ENCODE assay signal across 8 cellular contexts in genomic region chr5:145946112-145946861, GRCh38. TPM values are rescaled to one million over a fixed set of nuclear protein-coding genes. Genes with fewer than 3 reads are reported as not detected.
DNase-seq lines count a peak whose midpoint lies in the region; ATAC-seq and TF ChIP-seq lines count a peak whose summit lies in the region.

No MANE protein-coding gene starts in this region.

- H2BK20ac ChIP-seq in IMR-90 (ENCODE audit: low read depth, low read length), result peak overlapping the region; percentile 70

- peak overlapping the region; percentile 81; the same call in 2 of the 3 replicates for H2BK15ac ChIP-seq in IMR-90 (ENCODE audit: low read depth, low read length)

- TF ChIP-seq POLR2A in IMR-90 (IDR thresholded peaks at IDR 0.05; ENCODE audit: low read depth, low read length), result no peak

- H2BK120ac ChIP-seq in IMR-90 (ENCODE audit: low read depth, low read length), result peak overlapping the region; percentile 72

- peak overlapping the region; percentile 39 for H2BK5ac ChIP-seq in IMR-90 (ENCODE audit: low read depth, low read length, poor library complexity, severe bottlenecking)

- H4K8ac ChIP-seq in IMR-90 (ENCODE audit: low read depth in 2 of 2, low read length in 2 of 2), result peak overlapping the region; percentile 14 to 64; a peak in 2 of 4 replicates

- H2AK5ac ChIP-seq in IMR-90 (ENCODE audit: low read depth, low read length), result peak overlapping the region; percentile 76; the same call in 1 of the 2 replicates

- H3K27ac ChIP-seq in IMR-90 (ENCODE audit: insufficient read depth, low read length), result no peak overlapping the region; the same call in 1 of the 2 replicates
- H3K27ac ChIP-seq in naive thymus-derived CD4-positive, alpha-beta T cell (ENCODE audit: low read depth, low read length), result no peak overlapping the region

- TF ChIP-seq RAD21 in IMR-90 (IDR thresholded peaks at IDR 0.05; ENCODE audit: low read length), result no peak

- peaks cover 3% of the 10 kb centered on the region; the same call in 1 of the 2 replicates for H3K4me1 ChIP-seq in IMR-90 (ENCODE audit: control insufficient read depth, insufficient read depth, low read length)
- no peaks in the 10 kb centered on the region for H3K4me1 ChIP-seq in naive thymus-derived CD4-positive, alpha-beta T cell (ENCODE audit: control insufficient read depth in 2 of 2, insufficient read depth in 2 of 2, low read length in 2 of 2)

- CTCF ChIA-PET in IMR-90 (lab: Yijun Ruan, JAX), result interaction anchor here (0.7 to 1.1 kb wide), 2 partner anchors 10 to 95 kb away, joined by 4 read pairs; no protein-coding TSS in a partner anchor
- CTCF ChIA-PET in naive thymus-derived CD4-positive, alpha-beta T cell (lab: Charles Lee), result no interaction called here

- WGBS in IMR-90 (ENCODE audit: extremely low coverage in 2 of 2, insufficient read length in 1 of 2), 2 experiments, result no CpG with 5 or more reads among the region's 4 CpGs

- H2AFZ ChIP-seq in IMR-90 (replicated peaks; ENCODE audit: low read length, poor library complexity), result no peak overlapping the region

- peaks cover 12% of the 10 kb centered on the region for H3K27me3 ChIP-seq in IMR-90 (ENCODE audit: control insufficient read depth, insufficient read depth, low read length)
- no peaks in the 10 kb centered on the region for H3K27me3 ChIP-seq in naive thymus-derived CD4-positive, alpha-beta T cell (ENCODE audit: control insufficient read depth in 2 of 2, insufficient read depth in 2 of 2, low read length in 2 of 2)

- no peak overlapping the region for H2AK9ac ChIP-seq in IMR-90 (replicated peaks; ENCODE audit: low read depth, low read length, poor library complexity)

- H3K4me2 ChIP-seq in IMR-90 (ENCODE audit: low read depth, low read length), result peak overlapping the region; percentile 8; the same call in 1 of the 2 replicates

- in situ Hi-C loops in IMR-90 (cut with MboI; ENCODE audit: low sequenced_read_pairs) (no loop called here), astrocyte of the spinal cord (cut with HindIII; ENCODE audit: low sequenced_read_pairs) (no loop called here)

- peaks cover 7 to 34% (median 18%) of the 10 kb centered on the region in 5 donors for H3K27me3 Mint-ChIP-seq in naive thymus-derived CD4-positive, alpha-beta T cell

- no TSS peak for BruUV-seq in IMR-90 (replicated peaks; lab: Mats Ljungman, UMichigan)

- H3K9me1 ChIP-seq in IMR-90 (ENCODE audit: insufficient read depth, low read length), result peaks cover 10% of the 10 kb centered on the region

- no peaks in the 10 kb centered on the region for H3K79me1 ChIP-seq in IMR-90 (ENCODE audit: low read depth in 1 of 2, low read length in 2 of 2)

- H4K5ac ChIP-seq in IMR-90 (ENCODE audit: low read depth, low read length), result peak overlapping the region; percentile 8; the same call in 1 of the 2 replicates

- peaks cover 0 to 3% (median 0%) of the 10 kb centered on the region in 5 donors for H3K36me3 Mint-ChIP-seq in naive thymus-derived CD4-positive, alpha-beta T cell

- H3K14ac ChIP-seq in IMR-90 (replicated peaks; ENCODE audit: low read depth, low read length), result peak overlapping the region; percentile 40; the same call in 1 of the 2 replicates

- H3K27ac Mint-ChIP-seq in naive thymus-derived CD4-positive, alpha-beta T cell, result no peak overlapping the region

- H4K20me1 ChIP-seq in IMR-90 (ENCODE audit: insufficient read depth, low read length), result no peaks in the 10 kb centered on the region

- peak; percentile 76 for DNase-seq in GM04503 (ENCODE audit: low read depth)
- peak; percentile 84 for DNase-seq in IMR-90
- DNase-seq in astrocyte of the spinal cord (ENCODE audit: low read depth, low spot score), result peak; percentile 76
- DNase-seq in naive thymus-derived CD4-positive, alpha-beta T cell, result no peak
- no peak for DNase-seq in NCI-H82 (lab: John Stamatoyannopoulos, UW)
- no peak for DNase-seq in NCI-H2029 treated with DMSO at 0.1 percent for 48 hours (lab: John Stamatoyannopoulos, UW)
- DNase-seq in COLO668 (lab: John Stamatoyannopoulos, UW; ENCODE audit: unreplicated experiment), result no peak

- H3K18ac ChIP-seq in IMR-90 (ENCODE audit: low read depth, low read length), result peak overlapping the region; percentile 0; the same call in 1 of the 2 replicates

- H4K91ac ChIP-seq in IMR-90 (ENCODE audit: insufficient read depth, low read depth, low read length), result peak overlapping the region; percentile 75

- H3K56ac ChIP-seq in IMR-90 (ENCODE audit: extremely low read depth, insufficient read depth, low read length), result no peak overlapping the region

- dilution Hi-C loops in IMR-90 (cut with HindIII; ENCODE audit: low sequenced_read_pairs, unreplicated experiment), result no loop called here

- H3K36me3 ChIP-seq in IMR-90 (ENCODE audit: control insufficient read depth, insufficient read depth, low read length), result no peaks in the 10 kb centered on the region
- H3K36me3 ChIP-seq in naive thymus-derived CD4-positive, alpha-beta T cell (ENCODE audit: control insufficient read depth in 2 of 3, insufficient read depth in 3 of 3, low read length in 3 of 3), result no peaks in the 10 kb centered on the region

- ATAC-seq in GM21717 (IDR thresholded peaks at IDR 0.05; ENCODE audit: unreplicated experiment) (peak; percentile 93), IMR-90 (ENCODE audit: low read depth) (peak; percentile 75)
- ATAC-seq in naive thymus-derived CD4-positive, alpha-beta T cell, result peak; percentile 74

- H3K23ac ChIP-seq in IMR-90 (ENCODE audit: low read depth, low read length), result peak overlapping the region; percentile 21; the same call in 1 of the 2 replicates

- no peaks in the 10 kb centered on the region for H3K9me3 Mint-ChIP-seq in naive thymus-derived CD4-positive, alpha-beta T cell

- H3K9ac ChIP-seq in IMR-90 (ENCODE audit: low read depth, low read length), result no peak overlapping the region

- intact Hi-C loops in IMR-90 (cut with micrococcal nuclease), result no loop called here
- intact Hi-C loops in naive thymus-derived CD4-positive, alpha-beta T cell (cut with micrococcal nuclease), result no loop called here

- no peak for TF ChIP-seq CTCF in IMR-90 (conservative IDR thresholded peaks at IDR 0.05; ENCODE audit: low read depth, low read length)
- TF ChIP-seq CTCF in astrocyte of the spinal cord (IDR thresholded peaks at IDR 0.05; ENCODE audit: low read depth, low read length), result no peak

- H3K4me3 ChIP-seq in IMR-90 (ENCODE audit: insufficient read depth, low read depth, low read length) (no peak overlapping the region), astrocyte of the spinal cord (ENCODE audit: low read depth, low read length) (no peak overlapping the region)
- no peak overlapping the region for H3K4me3 ChIP-seq in naive thymus-derived CD4-positive, alpha-beta T cell (ENCODE audit: low read length)

- POLR2A ChIA-PET in IMR-90 (lab: Charles Lee; ENCODE audit: unreplicated experiment), result interaction anchor here (1.0 kb wide), 1 partner anchor 28 kb away, joined by 3 read pairs; no protein-coding TSS in a partner anchor
- POLR2A ChIA-PET in naive thymus-derived CD4-positive, alpha-beta T cell (lab: Charles Lee), result no interaction called here

- H3K4me1 Mint-ChIP-seq in naive thymus-derived CD4-positive, alpha-beta T cell, result peaks cover 0 to 31% (median 0%) of the 10 kb centered on the region in 7 donors

- peak overlapping the region; percentile 54 for H3K4ac ChIP-seq in IMR-90 (ENCODE audit: low read depth, low read length)

- no peaks in the 10 kb centered on the region for H3K9me3 ChIP-seq in IMR-90 (ENCODE audit: control insufficient read depth, insufficient read depth, low read length)
- H3K9me3 ChIP-seq in naive thymus-derived CD4-positive, alpha-beta T cell (ENCODE audit: control insufficient read depth in 2 of 3, low read length in 3 of 3), result no peaks in the 10 kb centered on the region

- H3K4me3 Mint-ChIP-seq in naive thymus-derived CD4-positive, alpha-beta T cell, result peak overlapping the region in 1 of 10 donors; percentile 43

TF ChIP-seq in IMR-90, 13 proteins besides CTCF, POLR2A, EP300 and RAD21:
- TF ChIP-seq MAFK (IDR thresholded peaks at IDR 0.05; ENCODE audit: low read depth, low read length), result no peak
- peak; percentile 19; the same call in 1 of the 2 replicates for TF ChIP-seq USF2 (IDR thresholded peaks at IDR 0.05; ENCODE audit: low read depth, low read length)
- peak; percentile 80 for TF ChIP-seq CEBPB (IDR thresholded peaks at IDR 0.05; ENCODE audit: low read depth, low read length)
- 0 out of 2 replicates have a peak, but pooled peaks have one; percentile 1 for TF ChIP-seq FOS (IDR thresholded peaks at IDR 0.05; ENCODE audit: low read depth, low read length)
- TF ChIP-seq BHLHE40 (IDR thresholded peaks at IDR 0.05; ENCODE audit: low read depth, low read length), result peak; percentile 30

RNA-seq across cellular contexts. Expression of gene SH3RF2, which starts 9.9 kb away (rescaled TPM):
- total RNA-seq in IMR-90 (2012; rRNA removed), result 1.1 and 1.3 TPM in 2 replicates
- polyA plus RNA-seq in IMR-90 (2012; rRNA removed), result 1.3 and 1.7 TPM in 2 replicates
- polyA plus RNA-seq in IMR-90 (2012; cell fraction: cytosol; rRNA removed), result 0.49 and 0.74 TPM in 2 replicates
- 4.1 and 4.6 TPM in 2 replicates for polyA plus RNA-seq in IMR-90 (2012; cell fraction: nucleus; rRNA removed; ENCODE audit: low replicate concordance)
- under 1 TPM in 2 of 5 experiments, not detected in 3; 0.22 to 0.61 TPM for total RNA-seq in naive thymus-derived CD4-positive, alpha-beta T cell
- not detected for polyA plus RNA-seq in naive thymus-derived CD4-positive, alpha-beta T cell

Comparison
In these comparisons a context has a peak if more than half of its experiments do, and no peak if none do; other contexts are left out.
1. DNase-seq: peak in GM04503 (single experiment), IMR-90 (single experiment) and astrocyte of the spinal cord (single experiment); none in naive thymus-derived CD4-positive, alpha-beta T cell (0 of 9), NCI-H82 (single experiment), NCI-H2029 treated with DMSO at 0.1 percent for 48 hours (single experiment) and COLO668 (single experiment).
2. Peak in every context shown above with its lines, with median percentiles within 50 percentile points of each other: ATAC-seq.